ENCODE assay signal across 19 cellular contexts in genomic region chr17:46175891-46176290, GRCh38. TPM values are rescaled to one million over a fixed set of nuclear protein-coding genes. Genes with fewer than 3 reads are reported as not detected.
A peak's percentile ranks its signal among the peaks of the same experiment; 100 is the strongest.
DNase-seq lines count a peak whose midpoint lies in the region; ATAC-seq, FAIRE-seq and TF ChIP-seq lines count a peak whose summit lies in the region.
"Had no signal": no experiment of that assay in that cellular context is flagged by ENCODE, and none has a peak within 500 bp of the region (broad histone marks: within the 10 kb centered on the region; RNA-seq: fewer than 3 reads in every experiment).

No MANE protein-coding gene starts in this region.

- no peak for TF ChIP-seq EP300 in GM12878 (IDR thresholded peaks at IDR 0.05; ENCODE audit: borderline replicate concordance in 1 of 2, control insufficient read depth in 1 of 2, low read depth in 2 of 2, low read length in 2 of 2)

- H3K79me2 ChIP-seq in GM12878 (ENCODE audit: control insufficient read depth, insufficient read depth, low read length): peaks cover 98% of the 10 kb centered on the region
- H3K79me2 ChIP-seq in MM.1S (ENCODE audit: low read length): peaks cover 99% of the 10 kb centered on the region

- no TSS peak for BruUV-seq in GM12878 (replicated peaks; lab: Mats Ljungman, UMichigan)

- H3K4me3 Mint-ChIP-seq in naive B cell: peak overlapping the region in 2 of 8 donors; percentile 15 to 55
- H3K4me3 Mint-ChIP-seq: activated CD4-positive, alpha-beta T cell treated with anti-CD3 and anti-CD28 coated beads, Interleukin-2, amount 10 ng/mL, durations not matched to agents 7 days and 5 days had no signal

- POLR2A ChIA-PET in GM12878 (lab: Charles Lee): interaction anchor here (0.6 to 1.8 kb wide), 4 partner anchors 13 to 75 kb away, joined by 3 to 10 read pairs (median 4); no protein-coding TSS in a partner anchor

- RAD21 ChIA-PET in GM12878 (lab: Charles Lee; ENCODE audit: unreplicated experiment): interaction anchor here (0.6 to 1.6 kb wide), 4 partner anchors 10 to 133 kb away, joined by 3 to 6 read pairs (median 3); no protein-coding TSS in a partner anchor

- H3F3A ChIP-seq in MM.1S (ENCODE audit: insufficient read depth, low read length): 0 out of 2 replicates have a peak, but pooled peaks cover 4% of the 10 kb centered on the region

- no peaks in the 10 kb centered on the region for H3K9me3 Mint-ChIP-seq in naive B cell
- H3K9me3 Mint-ChIP-seq: activated CD4-positive, alpha-beta T cell treated with anti-CD3 and anti-CD28 coated beads, Interleukin-2, amount 10 ng/mL, durations not matched to agents 7 days and 5 days had no signal

- in situ Hi-C loops in GM12878 (cut with MboI): no loop called here

- H3K27ac ChIP-seq in GM12878 (ENCODE audit: control insufficient read depth, insufficient read depth): no peak overlapping the region
- no peak overlapping the region for H3K27ac ChIP-seq in MM.1S (ENCODE audit: low read length)
- H3K27ac ChIP-seq: breast epithelium, esophagus muscularis mucosa, right lobe of liver had no signal

- no peak for TF ChIP-seq RAD21 in GM12878 (IDR thresholded peaks at IDR 0.05; ENCODE audit: insufficient read depth, low read depth, low read length)

- H3K27ac Mint-ChIP-seq in naive B cell: peak overlapping the region in 4 of 6 donors; percentile 41 to 74 (median 55)
- H3K27ac Mint-ChIP-seq: activated CD4-positive, alpha-beta T cell treated with anti-CD3 and anti-CD28 coated beads, Interleukin-2, amount 10 ng/mL, durations not matched to agents 7 days and 5 days had no signal

- H4K20me1 ChIP-seq in GM12878 (ENCODE audit: control insufficient read depth, insufficient read depth): 0 out of 2 replicates have a peak, but pooled peaks cover 3% of the 10 kb centered on the region
- H4K20me1 ChIP-seq in MM.1S (ENCODE audit: insufficient read depth, low read length): peaks cover 48% of the 10 kb centered on the region

- H3K4me1 ChIP-seq in GM12878 (ENCODE audit: control insufficient read depth, insufficient read depth, low read length) (peaks cover 32% of the 10 kb centered on the region), MM.1S (ENCODE audit: low read length) (peaks cover 4% of the 10 kb centered on the region; the same call in 1 of the 2 replicates)

- ATAC-seq in GM12878 (peak; percentile 9; the same call in 1 of the 3 replicates), naive B cell (ENCODE audit: low read depth in 2 of 2) (no peak), HG03442 (IDR thresholded peaks at IDR 0.05; ENCODE audit: unreplicated experiment) (no peak)

- TF ChIP-seq CTCF in AG10803 (conservative IDR thresholded peaks at IDR 0.05; ENCODE audit: low read length): no peak
- TF ChIP-seq CTCF in GM12878 (IDR thresholded peaks at IDR 0.05 in 2 of 3, conservative IDR thresholded peaks at IDR 0.05 in 1 of 3; ENCODE audit: control insufficient read depth in 2 of 3, extremely low read depth in 1 of 3, insufficient read depth in 1 of 3, low read depth in 3 of 3, low read length in 3 of 3): no peak
- no peak for TF ChIP-seq CTCF in MM.1S (IDR thresholded peaks at IDR 0.05; ENCODE audit: low read length)

- H3K4me3 ChIP-seq in AG10803 (ENCODE audit: low read length) (no peak overlapping the region), GM12878 (no peak overlapping the region), MM.1S (ENCODE audit: low read length) (no peak overlapping the region)
- H3K4me3 ChIP-seq: breast epithelium, esophagus muscularis mucosa, right lobe of liver had no signal

- H3K36me3 Mint-ChIP-seq in naive B cell: peaks cover 7% of the 10 kb centered on the region in 2 donors

- peaks cover 50 to 76% (median 70%) of the 10 kb centered on the region in 3 donors for H3K4me1 Mint-ChIP-seq in naive B cell

- peak; percentile 55 for DNase-seq in AG10803 (ENCODE audit: low read depth)
- DNase-seq in GM12891 (ENCODE audit: insufficient read length, low spot score): no peak
- DNase-seq in GM12878 (ENCODE audit: low read depth, low spot score): no peak
- no peak for DNase-seq in naive B cell
- no peak for DNase-seq in MM.1S
- no peak for DNase-seq in hippocampal formation (lab: John Stamatoyannopoulos, UW)
- DNase-seq in Kasumi-1 (lab: John Stamatoyannopoulos, UW): no peak
- DNase-seq: activated CD4-positive, alpha-beta T cell treated with anti-CD3 and anti-CD28 coated beads, Interleukin-2, amount 10 ng/mL, durations not matched to agents 7 days and 5 days; activated naive CD4-positive, alpha-beta T cell treated with Interleukin-2 at 50 U/mL for 16 hours; Caco-2; mesendoderm; NCI-H1105 treated with DMSO at 0.1 percent for 48 hours; NCI-H2171; right lobe of liver had no signal

- SMC1A ChIA-PET in GM12878 (lab: Charles Lee; ENCODE audit: uncharacterized antibody, unreplicated experiment): interaction anchor here (0.7 to 24.2 kb wide), 5 partner anchors 9 to 131 kb away, joined by 4 to 478 read pairs (median 106); no protein-coding TSS in a partner anchor

- intact Hi-C loops in GM12878 (cut with micrococcal nuclease; ENCODE audit: unreplicated experiment): no loop called here

- no peak overlapping the region for H2AFZ ChIP-seq in GM12878 (ENCODE audit: control insufficient read depth, low read depth, low read length)
- H2AFZ ChIP-seq in MM.1S (ENCODE audit: low read length): no peak overlapping the region

- CTCF ChIA-PET in GM12878 (lab: Yijun Ruan, JAX): interaction anchor here (0.8 to 4.7 kb wide), 8 partner anchors 9 to 132 kb away, joined by 3 to 53 read pairs (median 6); partner anchors contain the start of gene KANSL1

- no peaks in the 10 kb centered on the region for H3K9me2 ChIP-seq in MM.1S (replicated peaks; ENCODE audit: insufficient read depth, low read length)

- H3K27me3 ChIP-seq in GM12878 (replicated peaks in 1 of 2; ENCODE audit: control insufficient read depth in 2 of 2, insufficient read depth in 2 of 2, low read length in 1 of 2): no peaks in the 10 kb centered on the region
- no peaks in the 10 kb centered on the region for H3K27me3 ChIP-seq in MM.1S (replicated peaks; ENCODE audit: insufficient read depth, low read length)
- H3K27me3 ChIP-seq: breast epithelium, esophagus muscularis mucosa, right lobe of liver had no signal

- TF ChIP-seq POLR2A in GM12891 (IDR thresholded peaks at IDR 0.05; ENCODE audit: low read depth, low read length): no peak
- TF ChIP-seq POLR2A in GM12878 (IDR thresholded peaks at IDR 0.05; ENCODE audit: low read depth, low read length): no peak

- H3K4me2 ChIP-seq in GM12878 (ENCODE audit: control insufficient read depth, insufficient read depth) (no peak overlapping the region), MM.1S (ENCODE audit: low read depth, low read length) (no peak overlapping the region)

- H3K27me3 Mint-ChIP-seq in naive B cell: no peaks in the 10 kb centered on the region
- H3K27me3 Mint-ChIP-seq: activated CD4-positive, alpha-beta T cell treated with anti-CD3 and anti-CD28 coated beads, Interleukin-2, amount 10 ng/mL, durations not matched to agents 7 days and 5 days had no signal

- H3K9ac ChIP-seq in GM12878 (ENCODE audit: control insufficient read depth, insufficient read depth, low read length) (no peak overlapping the region), MM.1S (ENCODE audit: low read length) (no peak overlapping the region)

- H3K9me3 ChIP-seq in GM12878 (replicated peaks; ENCODE audit: control insufficient read depth, insufficient read depth, low read length): no peaks in the 10 kb centered on the region
- no peaks in the 10 kb centered on the region for H3K9me3 ChIP-seq in MM.1S (replicated peaks; ENCODE audit: insufficient read depth, low read length)
- H3K9me3 ChIP-seq: breast epithelium, Caco-2, esophagus muscularis mucosa, right lobe of liver had no signal

- H3K36me3 ChIP-seq in GM12878 (ENCODE audit: control insufficient read depth in 2 of 2, insufficient read depth in 2 of 2, low read length in 1 of 2) (peaks cover 8 to 22% of the 10 kb centered on the region in 2 experiments), MM.1S (replicated peaks; ENCODE audit: insufficient read depth, low read length) (peaks cover 5% of the 10 kb centered on the region; the same call in 1 of the 2 replicates)
- H3K36me3 ChIP-seq: breast epithelium had no signal

- WGBS in GM12878 (ENCODE audit: insufficient coverage, insufficient replicate concordance, low lambda C conversion rate, missing lambda C conversion rate): 19% methylated on average over 1 of the region's 1 CpG

- FAIRE-seq in GM12891 (lab: Jason Lieb, UNC): peak; percentile 84
- FAIRE-seq in GM12878 (lab: Jason Lieb, UNC): no peak
- FAIRE-seq: kidney, TTC549 had no signal

TF ChIP-seq in GM12891, 5 proteins besides CTCF, POLR2A, EP300 and RAD21 (continues in another document):
- TF ChIP-seq TAF1 (IDR thresholded peaks at IDR 0.05; ENCODE audit: low read depth, low read length) (no peak), POLR2AphosphoS5 (IDR thresholded peaks at IDR 0.05; ENCODE audit: low read depth, low read length) (no peak), POU2F2 (IDR thresholded peaks at IDR 0.05; ENCODE audit: low read depth, low read length) (no peak), PAX5 (IDR thresholded peaks at IDR 0.05; ENCODE audit: insufficient read depth, low read length, severe bottlenecking) (no peak)

TF ChIP-seq in GM12878, 131 proteins besides CTCF, POLR2A, EP300 and RAD21 (continues in another document):
- TF ChIP-seq ZZZ3 (IDR thresholded peaks at IDR 0.05; ENCODE audit: control insufficient read depth, insufficient read length, low read depth): no peak

RNA-seq across cellular contexts. Expression of gene KANSL1, which starts 17.3 kb away (rescaled TPM):
- 16.8 TPM for polyA plus RNA-seq in GM12891 (2012; ENCODE audit: low read depth, missing spikeins)
- 808 and 890 TPM in 2 replicates for total RNA-seq in GM12878 (2013; cell fraction: nucleolus; rRNA removed)
- total RNA-seq in GM12878 (2014; rRNA removed) (38.1 and 41.9 TPM in 2 replicates), GM12878 (2014; rRNA removed; fragmentation: Illumina TruSeq; extraction: Trizol) (55.1 and 58.9 TPM in 2 replicates), GM12878 (2021) (53.1 and 60.6 TPM in 2 replicates)
- polyA plus RNA-seq in GM12878 (2011; ENCODE audit: low read depth): 19.3 TPM
- polyA plus RNA-seq in GM12878 (2011; rRNA removed) (29.8 and 35.5 TPM in 2 replicates), GM12878 (2014; fragmentation: Illumina TruSeq; extraction: Trizol) (27.4 and 30.2 TPM in 2 replicates), GM12878 (2014; fragmentation: Nextera tagmentation; extraction: Ambion mirVana) (1 to 10 TPM; 4.7 to 8.8 TPM), GM12878 (2014; rRNA removed) (21.8 and 28.6 TPM in 2 replicates), GM12878 (2016; fragmentation: Nextera tagmentation; extraction: Ambion mirVana) (10 to 100 TPM; 17.9 to 22.1 TPM), naive B cell (ENCODE audit: low read depth in 6 of 6) (10 to 100 TPM in 5 of 6 donors, 1 to 10 TPM in 1; 5.8 to 27.5 (median 16.5) TPM)
- 19.6 and 36.4 TPM in 2 replicates for polyA plus RNA-seq in GM12878 (2011; cell fraction: cytosol; rRNA removed)
- 91.2 and 109 TPM in 2 replicates for polyA plus RNA-seq in GM12878 (2011; cell fraction: nucleus; rRNA removed)
- 21.5 and 25.3 TPM in 2 replicates for polyA plus RNA-seq in GM12878 (2012)
- 165 and 213 TPM in 2 replicates for polyA minus RNA-seq in GM12878 (2011; rRNA and poly(A)+ RNA removed)
- polyA minus RNA-seq in GM12878 (2011; cell fraction: cytosol; rRNA and poly(A)+ RNA removed): 49.7 and 57.3 TPM in 2 replicates
- 183 and 241 TPM in 2 replicates for polyA minus RNA-seq in GM12878 (2011; cell fraction: nucleus; rRNA and poly(A)+ RNA removed)
